ENCODE assay signal across 16 cellular contexts in the genomic region with DNA sequence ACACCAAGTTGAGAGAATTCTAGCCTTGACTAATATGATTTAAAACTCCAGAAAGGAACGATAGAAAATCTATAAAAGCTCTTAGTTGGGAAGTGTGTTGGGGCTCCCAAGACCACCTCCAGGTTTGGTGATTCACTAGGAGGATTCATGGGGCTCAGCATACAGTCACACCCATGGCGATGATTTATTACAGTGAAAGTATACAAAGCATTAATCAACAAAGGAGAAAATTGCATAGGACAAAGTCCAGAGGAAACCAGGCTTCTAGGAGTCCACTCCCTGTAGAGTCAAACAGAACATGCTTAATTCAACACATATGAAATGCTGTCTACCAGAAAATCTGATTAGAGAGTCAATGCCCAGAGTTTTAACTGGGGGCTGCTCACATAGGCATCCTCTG.
"Had no signal": no experiment of that assay in that cellular context is flagged by ENCODE, and none has a peak within 500 bp of the region (broad histone marks: within the 10 kb centered on the region; RNA-seq: fewer than 3 reads in every experiment).

No MANE protein-coding gene starts in this region.

- H3K4me1 ChIP-seq: uterus had no signal

- H3K27ac ChIP-seq: heart left ventricle, lower lobe of right lung, suprapubic skin, tibial nerve, uterus had no signal

- H3K9me3 ChIP-seq: heart left ventricle, lower lobe of right lung, suprapubic skin, tibial nerve, uterus had no signal

- H3K36me3 ChIP-seq: lower lobe of right lung, suprapubic skin, tibial nerve, uterus had no signal

- H3K4me3 ChIP-seq: heart left ventricle, lower lobe of right lung, suprapubic skin, tibial nerve, uterus had no signal

- DNase-seq: activated CD4-positive, alpha-beta memory T cell treated with anti-CD3 and anti-CD28 coated beads, Interleukin-2, amount 10 ng/mL, durations not matched to agents 7 days and 5 days; activated CD4-positive, alpha-beta T cell treated with anti-CD3 and anti-CD28 coated beads, Interleukin-2, amount 10 ng/mL, durations not matched to agents 24 days and 14 days; activated effector memory CD4-positive, alpha-beta T cell treated with Interleukin-2 at 50 U/mL for 16 hours; activated naive CD4-positive, alpha-beta T cell treated with anti-CD3 and anti-CD28 coated beads, Interleukin-2, amount 10 ng/mL, durations not matched to agents 7 days and 5 days; activated T-cell treated with anti-CD3 and anti-CD28 coated beads, Interleukin-2, amount 50 U/mL, for 72 hours; amygdala; cerebellar nuclear complex; cortex of kidney; heart left ventricle; lower lobe of right lung; mesendoderm; stimulated activated naive CD8-positive, alpha-beta T cell treated with anti-CD3 and anti-CD28 coated beads, Interleukin-15, amount 100 ng/mL, for 72 hours; T-helper 2 cell; uterus had no signal

- H3K27me3 ChIP-seq: heart left ventricle, suprapubic skin, tibial nerve, uterus had no signal
